ENCODE assay signal across 18 cellular contexts in the genomic region with DNA sequence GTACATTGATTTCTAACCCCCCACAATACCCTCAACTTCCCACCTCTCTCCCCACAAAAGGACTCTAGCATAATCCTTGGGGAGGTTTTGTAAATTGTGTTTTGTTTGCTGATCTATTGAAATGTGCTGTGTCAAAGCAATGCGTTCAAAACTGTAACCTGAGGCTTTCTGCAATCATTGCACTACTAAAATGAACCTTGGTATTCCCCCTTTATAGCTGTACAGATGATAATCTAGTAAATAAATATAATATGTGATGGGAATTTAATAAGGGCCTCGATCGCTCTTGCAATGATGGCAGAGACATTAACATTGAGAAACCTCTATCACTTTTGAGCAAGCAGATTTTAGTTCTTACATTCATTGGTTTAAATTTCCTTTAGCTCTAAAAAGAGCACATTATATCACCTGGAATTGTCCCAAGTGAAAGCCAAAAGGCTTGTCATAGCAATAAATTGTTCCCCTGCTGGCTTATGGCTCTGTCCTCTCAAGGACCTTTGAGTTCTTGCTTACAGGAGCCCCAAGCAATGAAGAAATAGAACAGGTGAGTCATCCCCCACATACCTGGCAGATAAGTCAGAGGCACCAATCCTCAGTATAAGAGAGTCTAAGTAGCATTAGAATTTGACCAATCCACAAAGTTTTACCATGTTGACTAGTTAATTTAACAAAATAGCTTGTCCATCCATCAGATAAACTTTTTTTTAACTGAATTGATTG. TPM values are rescaled to one million over a fixed set of nuclear protein-coding genes. Genes with fewer than 3 reads are reported as not detected.
DNase-seq lines count a peak whose midpoint lies in the region; ATAC-seq, FAIRE-seq and TF ChIP-seq lines count a peak whose summit lies in the region.
"Had no signal": no experiment of that assay in that cellular context is flagged by ENCODE, and none has a peak within 500 bp of the region (broad histone marks: within the 10 kb centered on the region; RNA-seq: fewer than 3 reads in every experiment).

No MANE protein-coding gene starts in this region.

- H3K9me3 ChIP-seq in HEK293 (ENCODE audit: control insufficient read depth, insufficient read depth, low read depth, low read length) (no peaks in the 10 kb centered on the region), esophagus squamous epithelium (peaks cover 0 to 2% (median 0%) of the 10 kb centered on the region in 3 donors), psoas muscle (no peaks in the 10 kb centered on the region)
- H3K9me3 ChIP-seq: testis had no signal

- H3K4me3 ChIP-seq in HEK293 (ENCODE audit: low read depth, low read length) (no peak overlapping the region), esophagus squamous epithelium (no peak overlapping the region), psoas muscle (no peak overlapping the region)
- H3K4me3 ChIP-seq: testis had no signal

- TF ChIP-seq POLR2A in esophagus squamous epithelium (IDR thresholded peaks at IDR 0.05) = no peak

- TF ChIP-seq CTCF in HEK293 (tag by site-specific recombination; IDR thresholded peaks at IDR 0.05) (no peak), esophagus squamous epithelium (IDR thresholded peaks at IDR 0.05) (no peak), psoas muscle (IDR thresholded peaks at IDR 0.05) (no peak)

- 0 out of 2 replicates have a peak, but pooled peaks cover 2% of the 10 kb centered on the region for H3K4me1 ChIP-seq in HEK293 (ENCODE audit: control insufficient read depth, insufficient read depth, low read length)
- H3K4me1 ChIP-seq in esophagus squamous epithelium = no peaks in the 10 kb centered on the region
- H3K4me1 ChIP-seq in psoas muscle = no peaks in the 10 kb centered on the region
- H3K4me1 ChIP-seq: testis had no signal

- FAIRE-seq in RCC 7860 (lab: Jason Lieb, UNC) = peak; percentile 67
- no peak for FAIRE-seq in frontal cortex (lab: Jason Lieb, UNC)
- FAIRE-seq: H54 had no signal

- H3K36me3 ChIP-seq in HEK293 (ENCODE audit: control insufficient read depth in 2 of 2, insufficient read depth in 1 of 2, low read length in 2 of 2) (no peaks in the 10 kb centered on the region), esophagus squamous epithelium (no peaks in the 10 kb centered on the region), psoas muscle (ENCODE audit: insufficient read depth in 1 of 2, low read depth in 1 of 2) (no peaks in the 10 kb centered on the region)

- peak; percentile 32 for DNase-seq in RCC 7860 (ENCODE audit: low spot score)
- DNase-seq in esophagus squamous epithelium (lab: John Stamatoyannopoulos, UW) = no peak
- no peak for DNase-seq in psoas muscle
- no peak for DNase-seq in NOMO-1 (lab: John Stamatoyannopoulos, UW; ENCODE audit: unreplicated experiment in 2 of 2)
- no peak for DNase-seq in DMS114 treated with DMSO at 0.1 percent for 48 hours (lab: John Stamatoyannopoulos, UW; ENCODE audit: unreplicated experiment)
- no peak for DNase-seq in NCI-H748 treated with DMSO at 0.1 percent for 48 hours (lab: John Stamatoyannopoulos, UW)
- DNase-seq in frontal cortex (ENCODE audit: low spot score in 2 of 2) = no peak
- DNase-seq: activated CD4-positive, alpha-beta T cell treated with anti-CD3 and anti-CD28 coated beads for 48 hours; activated gamma-delta T cell; central memory CD4-positive, alpha-beta T cell; NCI-H187 treated with DMSO at 0.1 percent for 48 hours; testis had no signal

- CTCF ChIA-PET in HEK293 (lab: Yijun Ruan, JAX) = interaction anchor here (0.8 kb wide), 1 partner anchor 50 kb away, joined by 3 read pairs; no protein-coding TSS in a partner anchor

- POLR2A ChIA-PET in HEK293 (lab: Yijun Ruan, JAX) = no interaction called here

- H3K27me3 ChIP-seq in esophagus squamous epithelium = peaks cover 0 to 3% (median 0%) of the 10 kb centered on the region in 4 donors
- peaks cover 0 to 20% (median 0%) of the 10 kb centered on the region in 3 donors for H3K27me3 ChIP-seq in psoas muscle (ENCODE audit: insufficient read depth in 3 of 3, low read length in 2 of 3)
- H3K27me3 ChIP-seq: testis had no signal

- intact Hi-C loops in esophagus squamous epithelium (cut with DNase I) = no loop called here
- intact Hi-C loops in psoas muscle (cut with DNase I) = no loop called here

- WGBS in esophagus squamous epithelium, 2 donors = 30 to 51% methylated on average over 3 of the region's 3 CpGs
- WGBS in psoas muscle, 3 donors = 21 to 56% (median 42%) methylated on average over 3 of the region's 3 CpGs

- ATAC-seq in psoas muscle = peak; percentile 91 to 98 (median 96)
- ATAC-seq: left lobe of liver had no signal

- H3K27ac ChIP-seq in HEK293 (ENCODE audit: extremely low read depth, low read depth, low read length) (no peak overlapping the region), esophagus squamous epithelium (peak overlapping the region in 3 of 4 donors; percentile 39 to 52 (median 45)), psoas muscle (peak overlapping the region; percentile 42)
- H3K27ac ChIP-seq: testis had no signal

TF ChIP-seq in HEK293, 187 proteins besides CTCF, POLR2A, EP300 and RAD21:
- TF ChIP-seq KLF1 (tag by site-specific recombination; IDR thresholded peaks at IDR 0.05) (no peak), GLIS1 (tag by site-specific recombination; IDR thresholded peaks at IDR 0.05) (no peak), KLF8 (tag by site-specific recombination; IDR thresholded peaks at IDR 0.05) (0 out of 2 replicates have a peak, but pooled peaks have one; percentile 15), FEZF1 (tag by site-specific recombination; IDR thresholded peaks at IDR 0.05) (0 out of 2 replicates have a peak, but pooled peaks have one; percentile 12), ZNF426 (tag by site-specific recombination; IDR thresholded peaks at IDR 0.05) (no peak)
- TF ChIP-seq, protein P1, sequence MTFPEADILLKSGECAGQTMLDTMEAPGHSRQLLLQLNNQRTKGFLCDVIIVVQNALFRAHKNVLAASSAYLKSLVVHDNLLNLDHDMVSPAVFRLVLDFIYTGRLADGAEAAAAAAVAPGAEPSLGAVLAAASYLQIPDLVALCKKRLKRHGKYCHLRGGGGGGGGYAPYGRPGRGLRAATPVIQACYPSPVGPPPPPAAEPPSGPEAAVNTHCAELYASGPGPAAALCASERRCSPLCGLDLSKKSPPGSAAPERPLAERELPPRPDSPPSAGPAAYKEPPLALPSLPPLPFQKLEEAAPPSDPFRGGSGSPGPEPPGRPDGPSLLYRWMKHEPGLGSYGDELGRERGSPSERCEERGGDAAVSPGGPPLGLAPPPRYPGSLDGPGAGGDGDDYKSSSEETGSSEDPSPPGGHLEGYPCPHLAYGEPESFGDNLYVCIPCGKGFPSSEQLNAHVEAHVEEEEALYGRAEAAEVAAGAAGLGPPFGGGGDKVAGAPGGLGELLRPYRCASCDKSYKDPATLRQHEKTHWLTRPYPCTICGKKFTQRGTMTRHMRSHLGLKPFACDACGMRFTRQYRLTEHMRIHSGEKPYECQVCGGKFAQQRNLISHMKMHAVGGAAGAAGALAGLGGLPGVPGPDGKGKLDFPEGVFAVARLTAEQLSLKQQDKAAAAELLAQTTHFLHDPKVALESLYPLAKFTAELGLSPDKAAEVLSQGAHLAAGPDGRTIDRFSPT (tag by site-specific recombination; IDR thresholded peaks at IDR 0.05) = 0 out of 2 replicates have a peak, but pooled peaks have one; percentile 23

RNA-seq across cellular contexts. Expression of a gene that starts 18.5 kb away (rescaled TPM):
- total RNA-seq in esophagus squamous epithelium (1 to 10 TPM in 3 of 4 donors, under 1 TPM in 1; 0.57 to 9.8 (median 5.5) TPM), psoas muscle (under 1 TPM; 0.19 to 0.74 (median 0.42) TPM), frontal cortex (under 0.01 TPM)
- 10 to 100 TPM in 1 of 3 donors, 1 to 10 TPM in 1, under 1 TPM in 1; 0.42 to 13.5 (median 1.1) TPM for polyA plus RNA-seq in psoas muscle
- total RNA-seq: fibroblast of lung; skeletal muscle tissue; T-helper 1 cell treated with Interleukin-12 subunit alpha and Interleukin-12 subunit beta and Interleukin-4 antibody, amounts not matched to agents 30 ng/mL and 1 ng/mL, for 36 hours had no signal
- polyA plus RNA-seq: fibroblast of lung had no signal

RNA-seq across cellular contexts. Expression of a gene that starts 45.4 kb away (rescaled TPM):
- total RNA-seq in esophagus squamous epithelium (under 1 TPM in 3 of 4 donors, not detected in 1; 0.19 to 0.83 (median 0.22) TPM), psoas muscle (not detected), frontal cortex (0.41 TPM)
- not detected for polyA plus RNA-seq in psoas muscle
- total RNA-seq: skeletal muscle tissue; T-helper 1 cell treated with Interleukin-12 subunit alpha and Interleukin-12 subunit beta and Interleukin-4 antibody, amounts not matched to agents 30 ng/mL and 1 ng/mL, for 36 hours had no signal
